Comparison of ENCODE assay signal across 21 cellular contexts in the genomic region with DNA sequence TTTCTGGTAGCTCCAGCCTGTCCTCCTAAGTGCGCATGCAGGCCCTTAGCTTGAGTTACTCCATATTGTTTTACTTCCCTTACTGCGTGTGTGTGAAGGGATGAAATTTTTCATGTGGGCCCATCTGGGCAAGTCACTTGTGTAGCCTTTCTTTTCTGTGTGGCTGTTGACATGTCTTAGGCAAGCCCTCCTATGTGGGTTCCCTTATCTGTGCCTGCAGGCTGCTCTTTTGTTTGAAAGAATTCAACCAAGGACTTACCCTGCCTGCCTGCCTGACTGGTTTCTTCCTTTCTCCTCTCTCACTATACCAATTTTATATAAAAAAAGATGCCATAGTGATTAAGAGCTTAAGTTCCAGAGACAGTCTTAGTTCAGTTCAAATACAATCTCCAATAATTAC.
DNase-seq lines count a peak whose midpoint lies in the region; ATAC-seq, FAIRE-seq and TF ChIP-seq lines count a peak whose summit lies in the region.
"Had no signal": no experiment of that assay in that cellular context is flagged by ENCODE, and none has a peak within 500 bp of the region (broad histone marks: within the 10 kb centered on the region; RNA-seq: fewer than 3 reads in every experiment).

No MANE protein-coding gene starts in this region.

- H3K27me3 Mint-ChIP-seq in neural progenitor cell (ENCODE audit: insufficient read depth, low read depth) = peaks cover 7% of the 10 kb centered on the region
- H3K27me3 Mint-ChIP-seq in mesothelial cell of epicardium (ENCODE audit: low read depth) = peaks cover 10% of the 10 kb centered on the region

- H2BK20ac ChIP-seq in H1 (ENCODE audit: low read length) = no peak overlapping the region

- no peak overlapping the region for H2BK12ac ChIP-seq in H1 (ENCODE audit: low read depth, low read length)

- TF ChIP-seq CTCF in H1 (IDR thresholded peaks at IDR 0.05; ENCODE audit: control extremely low read depth in 1 of 3, insufficient read depth in 1 of 3, low read depth in 1 of 3, low read length in 3 of 3) = no peak
- no peak for TF ChIP-seq CTCF in neural progenitor cell (IDR thresholded peaks at IDR 0.05)
- no peak for TF ChIP-seq CTCF in mesothelial cell of epicardium (IDR thresholded peaks at IDR 0.05; ENCODE audit: unreplicated experiment)

- 0 out of 2 replicates have a peak overlapping the region, but pooled peaks have one; percentile 71 for H2AFZ ChIP-seq in H1 (ENCODE audit: low read length)
- no peak overlapping the region for H2AFZ ChIP-seq in neural progenitor cell (replicated peaks)

- H4K5ac ChIP-seq in H1 (ENCODE audit: insufficient read length, low read depth, low read length) = no peak overlapping the region

- H3K23ac ChIP-seq in H1 (ENCODE audit: insufficient read length) = no peak overlapping the region

- no peak overlapping the region for H2BK120ac ChIP-seq in H1 (replicated peaks; ENCODE audit: low read depth, low read length)

- no peak for FAIRE-seq in H1 (lab: Jason Lieb, UNC)
- FAIRE-seq: A549, D721Med, HepG2, HTR-8/SVneo had no signal

- no peak overlapping the region for H3K4me3 ChIP-seq in H1 (ENCODE audit: extremely low read depth in 1 of 4, insufficient read depth in 2 of 4, low read depth in 3 of 4, low read length in 4 of 4)
- H3K4me3 ChIP-seq in neural progenitor cell = no peak overlapping the region
- H3K4me3 ChIP-seq: A549 had no signal

- H3K79me1 ChIP-seq in H1 (ENCODE audit: low read depth, low read length) = no peaks in the 10 kb centered on the region

- H2AK5ac ChIP-seq in H1 (ENCODE audit: low read depth, low read length) = no peak overlapping the region

- H3K4me1 ChIP-seq in H1 (replicated peaks in 1 of 4; ENCODE audit: control insufficient read depth in 3 of 4, insufficient read depth in 4 of 4, low read length in 3 of 4) (no peaks in the 10 kb centered on the region), neural progenitor cell (peaks cover 4% of the 10 kb centered on the region)
- H3K4me1 ChIP-seq: A549, BE2C had no signal

- H3K27me3 ChIP-seq in H1 (replicated peaks in 1 of 4; ENCODE audit: control insufficient read depth in 3 of 4, extremely low read depth in 1 of 4, insufficient read depth in 3 of 4, low read length in 3 of 4) = no peaks in the 10 kb centered on the region
- H3K27me3 ChIP-seq in neural progenitor cell = no peaks in the 10 kb centered on the region
- H3K27me3 ChIP-seq: BE2C had no signal

- no peak overlapping the region for H3K27ac Mint-ChIP-seq in neural progenitor cell
- no peak overlapping the region for H3K27ac Mint-ChIP-seq in mesothelial cell of epicardium
- H3K27ac Mint-ChIP-seq: CD4-positive, alpha-beta memory T cell; HFFc6 had no signal

- no peak overlapping the region for H3K14ac ChIP-seq in H1 (ENCODE audit: insufficient read length)

- no peak overlapping the region for H2BK15ac ChIP-seq in H1 (ENCODE audit: low read length)

- no peaks in the 10 kb centered on the region for H4K20me1 ChIP-seq in H1 (replicated peaks in 1 of 2; ENCODE audit: control insufficient read depth in 1 of 2, insufficient read depth in 2 of 2, low read length in 2 of 2)
- H4K20me1 ChIP-seq in neural progenitor cell (ENCODE audit: low read depth) = no peaks in the 10 kb centered on the region

- H3K4me2 ChIP-seq in H1 (ENCODE audit: insufficient read depth in 1 of 2, low read depth in 2 of 2, low read length in 2 of 2) (no peak overlapping the region), neural progenitor cell (no peak overlapping the region)
- H3K4me2 ChIP-seq: A549 had no signal

- H3K36me3 ChIP-seq in H1 (ENCODE audit: control insufficient read depth in 2 of 4, insufficient read depth in 4 of 4, low read length in 3 of 4) (no peaks in the 10 kb centered on the region), neural progenitor cell (no peaks in the 10 kb centered on the region)
- H3K36me3 ChIP-seq: BE2C had no signal

- DNase-seq in OCI-M1 (lab: John Stamatoyannopoulos, UW) = peak; percentile 74
- DNase-seq in H1 (ENCODE audit: low read depth in 1 of 2, low spot score in 2 of 2) = no peak
- peak; percentile 56 for DNase-seq in neural progenitor cell (ENCODE audit: low spot score)
- no peak for DNase-seq in iPS-NIHi11 (ENCODE audit: low spot score)
- no peak for DNase-seq in mesothelial cell of epicardium (ENCODE audit: low spot score in 2 of 2, unreplicated experiment in 2 of 2)
- DNase-seq: BE2C; CD4-positive, alpha-beta memory T cell; COR-L47; DMS153; DMS79 treated with DMSO at 0.1 percent for 48 hours; EL; GDM1; GOT3; HCEC 1CT; HFFc6 had no signal

- no peak for TF ChIP-seq POLR2A in H1 (IDR thresholded peaks at IDR 0.05; ENCODE audit: control extremely low read depth in 1 of 2, low read depth in 2 of 2, low read length in 2 of 2)

- H2BK5ac ChIP-seq in H1 (ENCODE audit: low read depth, low read length) = no peak overlapping the region

- WGBS in H1 (ENCODE audit: extremely low coverage in 1 of 2, insufficient coverage in 1 of 2, insufficient read length in 1 of 2, insufficient replicate concordance in 2 of 2, low coverage in 1 of 2, low lambda C conversion rate in 2 of 2, missing lambda C conversion rate in 1 of 2), 2 experiments = 86% methylated on average over 2 of the region's 2 CpGs; no CpG with 5 or more reads in 1 of the 2 experiments

- peaks cover 4% of the 10 kb centered on the region for H3K9me3 Mint-ChIP-seq in neural progenitor cell
- peaks cover 5% of the 10 kb centered on the region for H3K9me3 Mint-ChIP-seq in mesothelial cell of epicardium

- no peaks in the 10 kb centered on the region for H3K23me2 ChIP-seq in H1 (ENCODE audit: low read depth, low read length)

- H3K36me3 Mint-ChIP-seq in neural progenitor cell (no peaks in the 10 kb centered on the region), mesothelial cell of epicardium (no peaks in the 10 kb centered on the region)
- H3K36me3 Mint-ChIP-seq: CD4-positive, alpha-beta memory T cell had no signal

- H4K91ac ChIP-seq in H1 (replicated peaks; ENCODE audit: insufficient read length, low read length) = no peak overlapping the region

- no peak overlapping the region for H3K27ac ChIP-seq in H1 (ENCODE audit: low read depth, low read length)
- H3K27ac ChIP-seq in neural progenitor cell = no peak overlapping the region
- H3K27ac ChIP-seq: A549, C4-2B had no signal

- TF ChIP-seq RAD21 in H1 (IDR thresholded peaks at IDR 0.05 in 1 of 2, conservative IDR thresholded peaks at IDR 0.05 in 1 of 2; ENCODE audit: low read depth in 2 of 2, low read length in 2 of 2) = no peak

- no peak overlapping the region for H3K4ac ChIP-seq in H1 (replicated peaks; ENCODE audit: insufficient read length, low read depth, low read length)

- no peak overlapping the region for H3K4me3 Mint-ChIP-seq in neural progenitor cell
- H3K4me3 Mint-ChIP-seq in mesothelial cell of epicardium = no peak overlapping the region
- H3K4me3 Mint-ChIP-seq: CD4-positive, alpha-beta memory T cell; HFFc6 had no signal

- H3K9me3 ChIP-seq in H1 (ENCODE audit: insufficient read depth in 2 of 2, low read depth in 1 of 2, low read length in 1 of 2) = 0 out of 4 replicates have a peak, but pooled peaks cover 0 to 3% of the 10 kb centered on the region in 2 experiments
- no peaks in the 10 kb centered on the region for H3K9me3 ChIP-seq in neural progenitor cell (ENCODE audit: low read depth)
- H3K9me3 ChIP-seq: A549, BE2C had no signal

- CTCF ChIA-PET in H1 (lab: Charles Lee; ENCODE audit: partially characterized antibody) = interaction anchor here (0.6 to 2.5 kb wide), 5 partner anchors 14 to 1078 kb away, joined by 3 to 13 read pairs (median 4); no protein-coding TSS in a partner anchor

- TF ChIP-seq EP300 in H1 (IDR thresholded peaks at IDR 0.05; ENCODE audit: borderline replicate concordance in 1 of 2, low read depth in 2 of 2, low read length in 2 of 2) = no peak

- ATAC-seq in GM18502 (IDR thresholded peaks at IDR 0.05; ENCODE audit: poor library complexity, unreplicated experiment) = no peak
- ATAC-seq: A549, HepG2 had no signal

- peaks cover 6% of the 10 kb centered on the region for H3K4me1 Mint-ChIP-seq in neural progenitor cell
- no peaks in the 10 kb centered on the region for H3K4me1 Mint-ChIP-seq in mesothelial cell of epicardium
- H3K4me1 Mint-ChIP-seq: CD4-positive, alpha-beta memory T cell had no signal

- H3K56ac ChIP-seq in H1 (replicated peaks; ENCODE audit: insufficient read length, low read depth, low read length) = no peak overlapping the region

- no peak overlapping the region for H3K18ac ChIP-seq in H1 (ENCODE audit: extremely low read depth, low read length)

- H3K9ac ChIP-seq in H1 (replicated peaks in 1 of 4; ENCODE audit: extremely low read depth in 1 of 4, low read depth in 3 of 4, low read length in 3 of 4) (no peak overlapping the region), neural progenitor cell (no peak overlapping the region)

- H3K79me2 ChIP-seq in H1 (ENCODE audit: control insufficient read depth in 1 of 2, insufficient read depth in 2 of 2, low read length in 2 of 2) (no peaks in the 10 kb centered on the region), neural progenitor cell (ENCODE audit: low read depth) (no peaks in the 10 kb centered on the region)

- no peak overlapping the region for H4K8ac ChIP-seq in H1 (ENCODE audit: extremely low read depth, insufficient read depth, low read length)

- POLR2A ChIA-PET in H1 (lab: Charles Lee; ENCODE audit: partially characterized antibody) = no interaction called here

- H3F3A ChIP-seq in neural progenitor cell (ENCODE audit: low read depth) = no peaks in the 10 kb centered on the region

TF ChIP-seq in H1, 55 proteins besides CTCF, POLR2A, EP300 and RAD21 (continues in another document):
- TF ChIP-seq NANOG (IDR thresholded peaks at IDR 0.05; ENCODE audit: insufficient read depth, low read depth, low read length, poor library complexity, severe bottlenecking) (no peak), CTBP2 (IDR thresholded peaks at IDR 0.05; ENCODE audit: borderline replicate concordance, insufficient read depth, insufficient read length, low read length) (no peak), FOSL1 (IDR thresholded peaks at IDR 0.05; ENCODE audit: insufficient read depth, low read depth, low read length) (no peak), SIRT6 (IDR thresholded peaks at IDR 0.05; ENCODE audit: low read length) (no peak), TCF12 (IDR thresholded peaks at IDR 0.05; ENCODE audit: low read depth, low read length) (no peak), EGR1 (IDR thresholded peaks at IDR 0.05; ENCODE audit: borderline replicate concordance, low read depth, low read length) (no peak), RNF2 (IDR thresholded peaks at IDR 0.05; ENCODE audit: borderline replicate concordance, low read depth, low read length, missing control alignments, poor library complexity, severe bottlenecking) (no peak), SIX5 (IDR thresholded peaks at IDR 0.05; ENCODE audit: low read depth, low read length) (no peak), KDM4A (IDR thresholded peaks at IDR 0.05; ENCODE audit: low read depth, low read length, severe bottlenecking) (no peak), JUND (IDR thresholded peaks at IDR 0.05; ENCODE audit: low read length) (no peak)
- TF ChIP-seq, protein P1, sequence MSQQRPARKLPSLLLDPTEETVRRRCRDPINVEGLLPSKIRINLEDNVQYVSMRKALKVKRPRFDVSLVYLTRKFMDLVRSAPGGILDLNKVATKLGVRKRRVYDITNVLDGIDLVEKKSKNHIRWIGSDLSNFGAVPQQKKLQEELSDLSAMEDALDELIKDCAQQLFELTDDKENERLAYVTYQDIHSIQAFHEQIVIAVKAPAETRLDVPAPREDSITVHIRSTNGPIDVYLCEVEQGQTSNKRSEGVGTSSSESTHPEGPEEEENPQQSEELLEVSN (IDR thresholded peaks at IDR 0.05) = no peak

Comparison
In these comparisons a context has a peak if more than half of its experiments do, and no peak if none do; other contexts are left out.
1. DNase-seq: peak in OCI-M1 (single experiment) and neural progenitor cell (single experiment); none in H1 (0 of 2), iPS-NIHi11 (single experiment) and mesothelial cell of epicardium (0 of 2).